In the genomic region with DNA sequence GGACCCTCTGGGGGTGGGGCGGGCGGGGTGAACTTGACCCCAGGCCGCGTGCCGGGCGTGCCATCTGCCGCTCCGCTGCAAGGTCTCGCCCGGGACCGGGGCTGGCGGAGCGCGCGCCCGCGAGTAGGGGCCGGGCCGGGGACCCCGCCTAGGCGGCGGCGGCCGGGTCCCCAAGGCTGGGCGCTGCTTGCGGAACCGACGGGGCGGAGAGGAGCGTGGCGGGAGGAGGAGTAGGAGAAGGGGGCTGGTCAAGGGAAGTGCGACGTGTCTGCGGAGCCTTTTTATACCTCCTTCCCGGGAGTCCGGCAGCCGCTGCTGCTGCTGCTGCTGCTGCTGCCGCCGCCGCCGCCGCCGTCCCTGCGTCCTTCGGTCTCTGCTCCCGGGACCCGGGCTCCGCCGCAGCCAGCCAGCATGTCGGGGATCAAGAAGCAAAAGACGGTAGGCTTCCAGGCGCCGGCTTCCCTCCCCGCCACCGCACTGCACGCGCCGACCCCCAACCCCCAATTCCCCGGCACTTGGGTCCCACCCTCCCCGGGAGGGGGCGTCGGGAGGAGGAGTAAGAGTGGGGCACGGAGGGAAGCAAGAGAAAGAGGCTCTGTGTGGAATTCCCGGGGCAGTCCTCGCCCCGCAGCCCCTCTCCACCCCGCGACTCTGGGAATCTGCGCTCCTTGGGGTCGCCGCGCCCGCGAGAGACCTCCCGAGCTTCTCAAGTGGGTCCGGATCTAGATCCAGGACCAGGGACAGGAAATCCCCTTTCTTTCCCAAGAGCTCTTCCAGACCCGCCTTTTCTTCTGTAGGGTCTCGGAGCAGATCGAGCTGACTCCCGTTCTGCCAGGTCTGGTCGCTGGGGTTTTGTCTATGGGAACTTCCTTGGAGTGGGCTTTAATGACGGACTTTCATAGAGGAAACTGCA, we compare ENCODE assay signal across 8 cellular contexts. TPM values are rescaled to one million over a fixed set of nuclear protein-coding genes. Genes with fewer than 3 reads are reported as not detected.
A peak's percentile ranks its signal among the peaks of the same experiment; 100 is the strongest.
DNase-seq lines count a peak whose midpoint lies in the region; ATAC-seq and TF ChIP-seq lines count a peak whose summit lies in the region.

Gene PAPSS2 (plus strand): TSS at position 308 of the 913 bp plus-strand sequence. CDS start 104 bp downstream, at position 412.

- H3K27me3 ChIP-seq in foreskin keratinocyte (peaks cover 6% of the 10 kb centered on the region), neural cell (ENCODE audit: insufficient read depth, low read depth, low read length) (peaks cover 41% of the 10 kb centered on the region)

- no peak within 1 kb of the TSS for H3K27ac Mint-ChIP-seq in activated T-helper 1 cell treated with anti-CD3 and anti-CD28 coated beads, Interleukin-12 subunit alpha, Interleukin-12 subunit beta, Interleukin-2, Interleukin-4 antibody, amounts not matched to agents 30 ng/mL and 10 ng/mL and 1 ng/mL, durations not matched to agents 14 hours and 24 hours and 36 hours

- TF ChIP-seq CTCF in foreskin keratinocyte (conservative IDR thresholded peaks at IDR 0.05) = peak; percentile 5
- no peak for TF ChIP-seq CTCF in neural cell (IDR thresholded peaks at IDR 0.05; ENCODE audit: poor library complexity, severe bottlenecking)

- H3K9me3 ChIP-seq in neural cell (ENCODE audit: low read length) = no peaks in the 10 kb centered on the region

- peak within 1 kb of the TSS; percentile 80 for H3K4me3 ChIP-seq in neural cell (ENCODE audit: low read length)

- H3K27me3 Mint-ChIP-seq in activated T-helper 1 cell treated with anti-CD3 and anti-CD28 coated beads, Interleukin-12 subunit alpha, Interleukin-12 subunit beta, Interleukin-2, Interleukin-4 antibody, amounts not matched to agents 30 ng/mL and 10 ng/mL and 1 ng/mL, durations not matched to agents 14 hours and 24 hours and 36 hours (ENCODE audit: insufficient read depth) = peaks cover 49% of the 10 kb centered on the region

- H3K4me1 ChIP-seq in foreskin keratinocyte = no peaks in the 10 kb centered on the region

- H3K4me3 Mint-ChIP-seq in activated T-helper 1 cell treated with anti-CD3 and anti-CD28 coated beads, Interleukin-12 subunit alpha, Interleukin-12 subunit beta, Interleukin-2, Interleukin-4 antibody, amounts not matched to agents 30 ng/mL and 10 ng/mL and 1 ng/mL, durations not matched to agents 14 hours and 24 hours and 36 hours = peak within 1 kb of the TSS; percentile 81

- peak within 1 kb of the TSS; percentile 70 for H3K4me2 ChIP-seq in neural cell (ENCODE audit: low read length)

- H3K9ac ChIP-seq in neural cell (ENCODE audit: low read length) = peak within 1 kb of the TSS; percentile 54

- no peaks in the 10 kb centered on the region for H4K20me1 ChIP-seq in neural cell (ENCODE audit: insufficient read depth)

- no peaks in the 10 kb centered on the region for H3K9me3 Mint-ChIP-seq in activated T-helper 1 cell treated with anti-CD3 and anti-CD28 coated beads, Interleukin-12 subunit alpha, Interleukin-12 subunit beta, Interleukin-2, Interleukin-4 antibody, amounts not matched to agents 30 ng/mL and 10 ng/mL and 1 ng/mL, durations not matched to agents 14 hours and 24 hours and 36 hours

- no peaks in the 10 kb centered on the region for H3F3A ChIP-seq in neural cell (ENCODE audit: insufficient read depth, low read length, poor library complexity, severe bottlenecking)

- H3K36me3 Mint-ChIP-seq in activated T-helper 1 cell treated with anti-CD3 and anti-CD28 coated beads, Interleukin-12 subunit alpha, Interleukin-12 subunit beta, Interleukin-2, Interleukin-4 antibody, amounts not matched to agents 30 ng/mL and 10 ng/mL and 1 ng/mL, durations not matched to agents 14 hours and 24 hours and 36 hours (ENCODE audit: low read depth) = no peaks in the 10 kb centered on the region

- H3K4me1 Mint-ChIP-seq in activated T-helper 1 cell treated with anti-CD3 and anti-CD28 coated beads, Interleukin-12 subunit alpha, Interleukin-12 subunit beta, Interleukin-2, Interleukin-4 antibody, amounts not matched to agents 30 ng/mL and 10 ng/mL and 1 ng/mL, durations not matched to agents 14 hours and 24 hours and 36 hours (ENCODE audit: low read depth) = peaks cover 17% of the 10 kb centered on the region

- peak; percentile 74 for DNase-seq in NCI-H82 (lab: John Stamatoyannopoulos, UW)
- DNase-seq in NCI-H82 treated with DMSO at 0.1 percent for 48 hours (lab: John Stamatoyannopoulos, UW; ENCODE audit: unreplicated experiment) = no peak
- peak; percentile 10 for DNase-seq in NCI-H2227 treated with DMSO at 0.1 percent for 48 hours (lab: John Stamatoyannopoulos, UW)
- DNase-seq in activated T-helper 1 cell treated with anti-CD3 and anti-CD28 coated beads, Interleukin-12 subunit alpha, Interleukin-12 subunit beta, Interleukin-2, Interleukin-4 antibody, amounts not matched to agents 30 ng/mL and 10 ng/mL and 1 ng/mL, durations not matched to agents 14 hours and 24 hours and 36 hours (ENCODE audit: low spot score) = no peak
- no peak for DNase-seq in foreskin keratinocyte
- no peak for DNase-seq in SKM-1 treated with dmso at 0.1 percent for 144 hours (lab: John Stamatoyannopoulos, UW; ENCODE audit: unreplicated experiment)

- peak; percentile 56 for ATAC-seq in foreskin keratinocyte
- no peak for ATAC-seq in HG03108 (IDR thresholded peaks at IDR 0.05; ENCODE audit: unreplicated experiment)

- no peak for TF ChIP-seq EP300 in neural cell (conservative IDR thresholded peaks at IDR 0.05; ENCODE audit: poor library complexity, severe bottlenecking)

- H3K9me2 ChIP-seq in neural cell (ENCODE audit: insufficient read depth, low read length) = no peaks in the 10 kb centered on the region

- intact Hi-C loops in activated T-helper 1 cell treated with anti-CD3 and anti-CD28 coated beads, Interleukin-12 subunit alpha, Interleukin-12 subunit beta, Interleukin-2, Interleukin-4 antibody, amounts not matched to agents 30 ng/mL and 10 ng/mL and 1 ng/mL, durations not matched to agents 14 hours and 24 hours and 36 hours (cut with micrococcal nuclease) = loop anchor here (5.0 kb wide), 1 partner anchor 128 kb away; no protein-coding TSS in a partner anchor

- H3K27ac ChIP-seq in foreskin keratinocyte = no peak within 1 kb of the TSS
- H3K27ac ChIP-seq in neural cell (ENCODE audit: low read length) = no peak within 1 kb of the TSS

- H2AFZ ChIP-seq in neural cell (ENCODE audit: low read depth, low read length) = peak within 1 kb of the TSS; percentile 33

- TF ChIP-seq RAD21 in neural cell (conservative IDR thresholded peaks at IDR 0.05) = peak; percentile 18

- H3K79me2 ChIP-seq in neural cell (replicated peaks; ENCODE audit: insufficient read depth, low read length) = no peaks in the 10 kb centered on the region

- H3K36me3 ChIP-seq in neural cell (ENCODE audit: insufficient read depth, low read length) = no peaks in the 10 kb centered on the region

TF ChIP-seq in neural cell, 6 proteins besides CTCF, POLR2A, EP300 and RAD21:
- TF ChIP-seq REST (IDR thresholded peaks at IDR 0.05; ENCODE audit: borderline replicate concordance) (no peak), EZH2 (IDR thresholded peaks at IDR 0.05; ENCODE audit: borderline replicate concordance, insufficient read depth, low read length, poor library complexity, severe bottlenecking) (no peak), MXI1 (conservative IDR thresholded peaks at IDR 0.05; ENCODE audit: poor library complexity, severe bottlenecking) (no peak), SMC3 (conservative IDR thresholded peaks at IDR 0.05; ENCODE audit: poor library complexity) (no peak), TAF1 (IDR thresholded peaks at IDR 0.05; ENCODE audit: low read depth) (no peak), POLR2AphosphoS5 (IDR thresholded peaks at IDR 0.05) (no peak)

RNA-seq across cellular contexts. Expression of gene PAPSS2, which starts in this region (rescaled TPM):
- total RNA-seq in activated T-helper 1 cell treated with anti-CD3 and anti-CD28 coated beads, Interleukin-12 subunit alpha, Interleukin-12 subunit beta, Interleukin-2, Interleukin-4 antibody, amounts not matched to agents 30 ng/mL and 10 ng/mL and 1 ng/mL, durations not matched to agents 14 hours and 24 hours and 36 hours = 0.07 and 0.21 TPM in 2 replicates
- 2.3 and 4.1 TPM in 2 replicates for total RNA-seq in foreskin keratinocyte
- 1.0 and 1.7 TPM in 2 replicates for polyA plus RNA-seq in foreskin keratinocyte
- 0.24 and 0.36 TPM in 2 replicates for polyA plus RNA-seq in neural cell
- 0.12 and 2.2 TPM in 2 replicates for polyA minus RNA-seq in neural cell

Comparison
In these comparisons a context has a peak if more than half of its experiments do, and no peak if none do; other contexts are left out.
1. DNase-seq: peak in NCI-H82 (single experiment) and NCI-H2227 treated with DMSO at 0.1 percent for 48 hours (single experiment); none in NCI-H82 treated with DMSO at 0.1 percent for 48 hours (single experiment), activated T-helper 1 cell treated with anti-CD3 and anti-CD28 coated beads, Interleukin-12 subunit alpha, Interleukin-12 subunit beta, Interleukin-2, Interleukin-4 antibody, amounts not matched to agents 30 ng/mL and 10 ng/mL and 1 ng/mL, durations not matched to agents 14 hours and 24 hours and 36 hours (single experiment), foreskin keratinocyte (0 of 2) and SKM-1 treated with dmso at 0.1 percent for 144 hours (single experiment).